In the genomic region with DNA sequence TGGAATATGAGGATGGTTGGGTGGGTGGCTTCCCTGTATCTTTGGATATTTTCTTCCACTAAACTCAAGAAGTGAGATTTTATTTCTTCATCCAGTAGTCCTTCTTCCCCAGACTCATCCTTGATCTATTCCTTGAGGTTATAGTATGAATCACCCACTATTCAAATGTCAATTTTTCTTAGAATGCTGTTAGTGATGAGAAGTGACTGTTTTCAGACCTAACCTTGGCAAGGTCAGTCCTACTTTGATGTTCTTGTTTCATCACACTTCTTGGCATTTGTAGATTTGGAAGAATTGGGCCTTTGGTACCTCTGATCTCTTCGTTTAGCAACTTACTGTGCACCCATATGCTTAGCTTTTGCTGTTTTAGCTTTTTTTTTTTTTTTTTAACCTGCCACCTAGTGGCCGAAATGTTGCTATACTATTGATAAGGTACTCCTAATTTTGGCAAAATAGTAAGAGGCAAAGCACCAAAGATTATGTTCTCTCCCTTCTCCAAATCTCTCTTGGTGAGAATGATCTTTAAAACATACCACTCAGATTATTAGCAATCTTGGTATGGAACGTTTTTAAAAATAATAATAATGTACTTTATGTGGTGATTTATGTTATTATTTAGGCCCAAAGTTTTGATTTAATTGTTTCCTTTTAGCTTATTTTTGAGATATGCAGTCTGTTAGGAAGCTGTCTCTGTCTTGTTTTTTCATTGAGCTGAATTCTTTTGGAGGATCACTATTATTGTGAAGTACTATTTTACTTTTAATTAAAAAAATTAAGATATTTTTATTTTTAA, we compare ENCODE assay signal across 8 cellular contexts. TPM values are rescaled to one million over a fixed set of nuclear protein-coding genes. Genes with fewer than 3 reads are reported as not detected.
DNase-seq lines count a peak whose midpoint lies in the region; ATAC-seq and TF ChIP-seq lines count a peak whose summit lies in the region.

No MANE protein-coding gene starts in this region.

- H4K5ac ChIP-seq in mesendoderm (ENCODE audit: low read length) = no peak overlapping the region

- H2AK5ac ChIP-seq in mesendoderm (ENCODE audit: low read length) = no peak overlapping the region
- H2AK5ac ChIP-seq in neuronal stem cell (ENCODE audit: low read depth, low read length) = no peak overlapping the region

- no peaks in the 10 kb centered on the region for H4K20me1 ChIP-seq in OCI-LY1 (ENCODE audit: insufficient read depth, low read length)

- H3K9me3 ChIP-seq in OCI-LY1 (ENCODE audit: low read length) (no peaks in the 10 kb centered on the region), neuronal stem cell (replicated peaks in 1 of 2; ENCODE audit: control insufficient read depth in 2 of 2, insufficient read depth in 1 of 2, low read depth in 1 of 2, low read length in 2 of 2) (peaks cover 0 to 24% of the 10 kb centered on the region in 2 donors)

- H3K79me2 ChIP-seq in OCI-LY1 (ENCODE audit: insufficient read depth, low read length) (peaks cover 68% of the 10 kb centered on the region), mesendoderm (ENCODE audit: control insufficient read depth, insufficient read depth, low read length) (peaks cover 2% of the 10 kb centered on the region)

- no peak overlapping the region for H3K14ac ChIP-seq in neuronal stem cell (ENCODE audit: low read length)

- H2BK12ac ChIP-seq in neuronal stem cell (ENCODE audit: low read length) = no peak overlapping the region

- H2BK15ac ChIP-seq in mesendoderm (replicated peaks; ENCODE audit: low read depth) (no peak overlapping the region), neuronal stem cell (ENCODE audit: low read length) (no peak overlapping the region)

- H3K4me3 ChIP-seq in GM12875 (ENCODE audit: low read depth, low read length) (no peak overlapping the region), OCI-LY1 (ENCODE audit: low read depth, low read length, poor library complexity, severe bottlenecking) (no peak overlapping the region), mesendoderm (ENCODE audit: low read length) (no peak overlapping the region), neuronal stem cell (ENCODE audit: low read length in 2 of 2) (no peak overlapping the region)

- H3K23ac ChIP-seq in mesendoderm (ENCODE audit: low read length) = no peak overlapping the region
- no peak overlapping the region for H3K23ac ChIP-seq in neuronal stem cell (ENCODE audit: low read depth, low read length, poor library complexity)

- ATAC-seq in HG03066 (IDR thresholded peaks at IDR 0.05; ENCODE audit: low read depth, unreplicated experiment) (peak; percentile 43), HG03460 (IDR thresholded peaks at IDR 0.05; ENCODE audit: unreplicated experiment) (no peak)

- H3K36me3 ChIP-seq in OCI-LY1 (ENCODE audit: insufficient read depth, low read length) (peaks cover 66% of the 10 kb centered on the region), mesendoderm (ENCODE audit: control insufficient read depth, insufficient read depth, low read length) (no peaks in the 10 kb centered on the region), neuronal stem cell (replicated peaks in 1 of 2; ENCODE audit: control insufficient read depth in 2 of 2, insufficient read depth in 2 of 2, low read length in 2 of 2) (peaks cover 2 to 63% of the 10 kb centered on the region in 2 donors)

- H3K4ac ChIP-seq in mesendoderm (ENCODE audit: low read depth, low read length) (no peak overlapping the region), neuronal stem cell (ENCODE audit: low read length) (no peak overlapping the region)

- H3K9ac ChIP-seq in OCI-LY1 (ENCODE audit: low read length) (no peak overlapping the region), mesendoderm (ENCODE audit: low read length) (no peak overlapping the region), neuronal stem cell (ENCODE audit: low read depth, low read length, poor library complexity) (no peak overlapping the region)

- WGBS in mesendoderm (ENCODE audit: extremely low coverage, insufficient coverage, low lambda C conversion rate) = no CpG with 5 or more reads among the region's 3 CpGs
- WGBS in neuronal stem cell (ENCODE audit: extremely low coverage in 2 of 2, insufficient read length in 2 of 2, insufficient replicate concordance in 1 of 2), 2 donors = no CpG with 5 or more reads among the region's 3 CpGs

- H3F3A ChIP-seq in OCI-LY1 (ENCODE audit: insufficient read depth, low read length) = no peaks in the 10 kb centered on the region

- TF ChIP-seq CTCF in GM12875 (IDR thresholded peaks at IDR 0.05; ENCODE audit: borderline replicate concordance, insufficient read depth, low read depth, low read length) (peak; percentile 30; the same call in 1 of the 2 replicates), OCI-LY1 (IDR thresholded peaks at IDR 0.05; ENCODE audit: low read length) (peak; percentile 71)

- H3K18ac ChIP-seq in mesendoderm (ENCODE audit: low read length) = no peak overlapping the region
- H3K18ac ChIP-seq in neuronal stem cell (ENCODE audit: low read length) = no peak overlapping the region

- DNase-seq in AG20443 (ENCODE audit: low spot score) = peak; percentile 58
- peak; percentile 50 for DNase-seq in dedifferentiated amniotic fluid mesenchymal stem cell (ENCODE audit: extremely low spot score)
- peak; percentile 53 for DNase-seq in mesendoderm
- DNase-seq in neuronal stem cell (ENCODE audit: low spot score) = no peak

- H2AFZ ChIP-seq in OCI-LY1 (ENCODE audit: low read length) (no peak overlapping the region), neuronal stem cell (ENCODE audit: low read length) (no peak overlapping the region)

- no peak overlapping the region for H3K56ac ChIP-seq in mesendoderm (ENCODE audit: low read length)

- no peak overlapping the region; the same call in 1 of the 2 replicates for H3K4me2 ChIP-seq in OCI-LY1 (ENCODE audit: low read length)
- no peak overlapping the region for H3K4me2 ChIP-seq in mesendoderm (ENCODE audit: low read length)
- H3K4me2 ChIP-seq in neuronal stem cell (ENCODE audit: insufficient read depth, low read length, poor library complexity, severe bottlenecking) = no peak overlapping the region

- no peak overlapping the region for H4K8ac ChIP-seq in mesendoderm (ENCODE audit: low read depth, low read length)
- H4K8ac ChIP-seq in neuronal stem cell (ENCODE audit: low read depth, low read length) = no peak overlapping the region

- no peak overlapping the region for H4K91ac ChIP-seq in neuronal stem cell (ENCODE audit: low read depth, low read length, poor library complexity)

- peaks cover 50% of the 10 kb centered on the region for H3K4me1 ChIP-seq in OCI-LY1 (ENCODE audit: insufficient read depth, low read length, severe bottlenecking)
- H3K4me1 ChIP-seq in mesendoderm (ENCODE audit: control insufficient read depth, low read depth, low read length) = no peaks in the 10 kb centered on the region
- H3K4me1 ChIP-seq in neuronal stem cell (ENCODE audit: control insufficient read depth in 2 of 2, insufficient read depth in 1 of 2, low read depth in 1 of 2, low read length in 2 of 2) = no peaks in the 10 kb centered on the region

- H3K27me3 ChIP-seq in OCI-LY1 (ENCODE audit: insufficient read depth, low read length) (no peaks in the 10 kb centered on the region), mesendoderm (ENCODE audit: insufficient read depth, low read length, poor library complexity) (no peaks in the 10 kb centered on the region), neuronal stem cell (ENCODE audit: control insufficient read depth in 3 of 3, insufficient read depth in 3 of 3, low read depth in 1 of 3, low read length in 3 of 3) (no peaks in the 10 kb centered on the region)

- H3K79me1 ChIP-seq in mesendoderm (ENCODE audit: low read length) (no peaks in the 10 kb centered on the region), neuronal stem cell (ENCODE audit: low read depth, low read length) (peaks cover 2% of the 10 kb centered on the region)

- H2BK5ac ChIP-seq in mesendoderm (ENCODE audit: low read length) (no peak overlapping the region), neuronal stem cell (ENCODE audit: low read length) (no peak overlapping the region)

- H3K27ac ChIP-seq in OCI-LY1 (ENCODE audit: low read depth, low read length, poor library complexity, severe bottlenecking) = peak overlapping the region; percentile 51
- no peak overlapping the region for H3K27ac ChIP-seq in mesendoderm (ENCODE audit: low read depth, low read length)
- no peak overlapping the region for H3K27ac ChIP-seq in neuronal stem cell (replicated peaks; ENCODE audit: low read length)

- H3K9me2 ChIP-seq in OCI-LY1 (ENCODE audit: low read depth, low read length) = no peaks in the 10 kb centered on the region

- H2BK120ac ChIP-seq in mesendoderm (ENCODE audit: low read depth, low read length) = no peak overlapping the region
- H2BK120ac ChIP-seq in neuronal stem cell (ENCODE audit: low read depth, low read length) = no peak overlapping the region

RNA-seq across cellular contexts. Expression of a gene that starts 16.5 kb away (rescaled TPM):
- polyA plus RNA-seq in mesendoderm (2013, experiment 1 of 2) = 13.1 TPM
- 13.9 TPM for polyA plus RNA-seq in mesendoderm (2013, experiment 2 of 2)
- polyA plus RNA-seq in neuronal stem cell (2013, experiment 1 of 2) = 18.1 TPM
- polyA plus RNA-seq in neuronal stem cell (2013, experiment 2 of 2) = 18.0 TPM
